ENCODE assay signal across 17 cellular contexts in genomic region chr9:130887494-130888144, GRCh38. TPM values are rescaled to one million over a fixed set of nuclear protein-coding genes. Genes with fewer than 3 reads are reported as not detected.
DNase-seq lines count a peak whose midpoint lies in the region; ATAC-seq, FAIRE-seq and TF ChIP-seq lines count a peak whose summit lies in the region.
"Had no signal": no experiment of that assay in that cellular context is flagged by ENCODE, and none has a peak within 500 bp of the region (broad histone marks: within the 10 kb centered on the region; RNA-seq: fewer than 3 reads in every experiment).

No MANE protein-coding gene starts in this region.

- DNase-seq in Right ventricle myocardium inferior (ENCODE audit: missing footprints) (peak; percentile 18), Right ventricle myocardium superior (no peak), iris pigment epithelial cell (ENCODE audit: low read depth) (peak; percentile 50), frontal cortex (ENCODE audit: low spot score in 2 of 2) (no peak), tibial nerve (ENCODE audit: low spot score in 2 of 2) (no peak)
- no peak for DNase-seq in central memory CD8-positive, alpha-beta T cell (ENCODE audit: low spot score in 2 of 2)
- no peak for DNase-seq in stimulated activated effector memory CD8-positive, alpha-beta T cell treated with anti-CD3 and anti-CD28 coated beads, Interleukin-12 subunit alpha, Interleukin-12 subunit beta, amount 100 ng/mL, for 72 hours (ENCODE audit: low spot score in 2 of 2)
- DNase-seq: 8988T; CD4-positive, alpha-beta memory T cell; NCI-H1092 treated with DMSO at 0.1 percent for 48 hours; NCI-H2081 treated with DMSO at 0.1 percent for 48 hours; NCI-H524; PC-9 had no signal

- no peaks in the 10 kb centered on the region for H3K27me3 ChIP-seq in tibial nerve

- no peak for TF ChIP-seq POLR2A in tibial nerve (IDR thresholded peaks at IDR 0.05)

- H3K9me3 ChIP-seq in tibial nerve: no peaks in the 10 kb centered on the region

- H3K9me3 Mint-ChIP-seq in central memory CD8-positive, alpha-beta T cell: no peaks in the 10 kb centered on the region
- H3K9me3 Mint-ChIP-seq in stimulated activated effector memory CD8-positive, alpha-beta T cell treated with anti-CD3 and anti-CD28 coated beads, Interleukin-12 subunit alpha, Interleukin-12 subunit beta, amount 100 ng/mL, for 72 hours: no peaks in the 10 kb centered on the region

- peaks cover 11 to 99% (median 36%) of the 10 kb centered on the region in 3 donors for H3K36me3 ChIP-seq in tibial nerve

- peak overlapping the region; percentile 58 for H3K27ac Mint-ChIP-seq in central memory CD8-positive, alpha-beta T cell (ENCODE audit: low read depth)
- peak overlapping the region; percentile 27 for H3K27ac Mint-ChIP-seq in stimulated activated effector memory CD8-positive, alpha-beta T cell treated with anti-CD3 and anti-CD28 coated beads, Interleukin-12 subunit alpha, Interleukin-12 subunit beta, amount 100 ng/mL, for 72 hours

- peaks cover 13% of the 10 kb centered on the region for H3K36me3 Mint-ChIP-seq in central memory CD8-positive, alpha-beta T cell (ENCODE audit: insufficient read depth)
- H3K36me3 Mint-ChIP-seq in stimulated activated effector memory CD8-positive, alpha-beta T cell treated with anti-CD3 and anti-CD28 coated beads, Interleukin-12 subunit alpha, Interleukin-12 subunit beta, amount 100 ng/mL, for 72 hours: peaks cover 43% of the 10 kb centered on the region

- H3K4me3 ChIP-seq in tibial nerve: no peak overlapping the region
- H3K4me3 ChIP-seq: PC-9 had no signal

- H3K4me1 ChIP-seq in tibial nerve: peaks cover 0 to 3% (median 0%) of the 10 kb centered on the region in 4 donors

- TF ChIP-seq EP300 in tibial nerve (IDR thresholded peaks at IDR 0.05): no peak

- WGBS in tibial nerve, 2 donors: 82 to 88% methylated on average over 24 to 25 of the region's 25 CpGs

- H3K4me1 Mint-ChIP-seq in central memory CD8-positive, alpha-beta T cell: no peaks in the 10 kb centered on the region
- H3K4me1 Mint-ChIP-seq in stimulated activated effector memory CD8-positive, alpha-beta T cell treated with anti-CD3 and anti-CD28 coated beads, Interleukin-12 subunit alpha, Interleukin-12 subunit beta, amount 100 ng/mL, for 72 hours: no peaks in the 10 kb centered on the region
- H3K4me1 Mint-ChIP-seq: CD4-positive, alpha-beta memory T cell had no signal

- no peak overlapping the region for H3K4me3 Mint-ChIP-seq in central memory CD8-positive, alpha-beta T cell
- no peak overlapping the region for H3K4me3 Mint-ChIP-seq in stimulated activated effector memory CD8-positive, alpha-beta T cell treated with anti-CD3 and anti-CD28 coated beads, Interleukin-12 subunit alpha, Interleukin-12 subunit beta, amount 100 ng/mL, for 72 hours
- H3K4me3 Mint-ChIP-seq: CD4-positive, alpha-beta memory T cell had no signal

- no peak overlapping the region for H3K27ac ChIP-seq in tibial nerve
- H3K27ac ChIP-seq: PC-9 had no signal

- intact Hi-C loops in Right ventricle myocardium inferior (cut with DNase I) (no loop called here), Right ventricle myocardium superior (cut with DNase I) (no loop called here)

- no peak for FAIRE-seq in frontal cortex (lab: Jason Lieb, UNC)
- FAIRE-seq: GM19239 had no signal

- no peaks in the 10 kb centered on the region for H3K27me3 Mint-ChIP-seq in central memory CD8-positive, alpha-beta T cell
- H3K27me3 Mint-ChIP-seq: CD4-positive, alpha-beta memory T cell had no signal

- TF ChIP-seq CTCF in tibial nerve (IDR thresholded peaks at IDR 0.05): no peak

- ATAC-seq in Right ventricle myocardium inferior (no peak), Right ventricle myocardium superior (ENCODE audit: poor library complexity) (no peak), HG02571 (IDR thresholded peaks at IDR 0.05; ENCODE audit: unreplicated experiment) (no peak)
- ATAC-seq in central memory CD8-positive, alpha-beta T cell (replicated peaks; ENCODE audit: extremely low read depth, poor library complexity, severe bottlenecking): no peak
- ATAC-seq in stimulated activated effector memory CD8-positive, alpha-beta T cell treated with anti-CD3 and anti-CD28 coated beads, Interleukin-12 subunit alpha, Interleukin-12 subunit beta, amount 100 ng/mL, for 72 hours: no peak
- ATAC-seq: HCT116 had no signal

RNA-seq across cellular contexts. Expression of gene QRFP, which starts 9.0 kb away (rescaled TPM):
- total RNA-seq in Right ventricle myocardium inferior (not detected), Right ventricle myocardium superior (not detected), frontal cortex (under 0.01 TPM), tibial nerve (not detected)
- total RNA-seq: CD4-positive, alpha-beta memory T cell; MCF 10A; PC-9 had no signal

RNA-seq across cellular contexts. Expression of gene FIBCD1, which starts 51.4 kb away (rescaled TPM):
- total RNA-seq in Right ventricle myocardium inferior (0.57 TPM), Right ventricle myocardium superior (0.59 TPM), frontal cortex (0.82 TPM), tibial nerve (not detected)
- total RNA-seq: CD4-positive, alpha-beta memory T cell had no signal

RNA-seq across cellular contexts. Expression of gene ABL1, which starts 52.6 kb away (rescaled TPM):
- 33.0 TPM for total RNA-seq in Right ventricle myocardium inferior
- total RNA-seq in Right ventricle myocardium superior: 31.5 TPM
- 21.6 TPM for total RNA-seq in frontal cortex
- total RNA-seq in tibial nerve: 100 to 1,000 TPM in 1 of 4 donors, 10 to 100 TPM in 3; 58.0 to 105 (median 78.6) TPM

Comparison
In these comparisons a context has a peak if more than half of its experiments do, and no peak if none do; other contexts are left out.
1. DNase-seq: peak in Right ventricle myocardium inferior (single experiment) and iris pigment epithelial cell (single experiment); none in Right ventricle myocardium superior (single experiment), central memory CD8-positive, alpha-beta T cell (0 of 2), stimulated activated effector memory CD8-positive, alpha-beta T cell treated with anti-CD3 and anti-CD28 coated beads, Interleukin-12 subunit alpha, Interleukin-12 subunit beta, amount 100 ng/mL, for 72 hours (0 of 2), frontal cortex (0 of 2) and tibial nerve (0 of 2).